Comparison of ENCODE assay signal across 1 cellular context in genomic region chr16:5240278-5240626, GRCh38.
TF ChIP-seq lines count a peak whose summit lies in the region.

No MANE protein-coding gene starts in this region.

TF ChIP-seq in WTC11, 78 proteins besides CTCF, POLR2A, EP300 and RAD21:
- TF ChIP-seq HMGXB4 (CRISPR knock-in tag; IDR thresholded peaks at IDR 0.05): 0 out of 2 replicates have a peak, but pooled peaks have one; percentile 23
